ENCODE assay signal across 1 cellular context in genomic region chr5:75639912-75640311, GRCh38.
TF ChIP-seq lines count a peak whose summit lies in the region.

No MANE protein-coding gene starts in this region.

TF ChIP-seq in H1, 55 proteins besides CTCF, POLR2A, EP300 and RAD21 (continued from another document):
- no peak for TF ChIP-seq EZH2 (IDR thresholded peaks at IDR 0.05; ENCODE audit: low read depth, low read length, severe bottlenecking)
- TF ChIP-seq CEBPB (IDR thresholded peaks at IDR 0.05; ENCODE audit: low read depth, low read length) = peak; percentile 19; the same call in 1 of the 2 replicates
- TF ChIP-seq MAX (IDR thresholded peaks at IDR 0.05) = no peak
